Comparison of ENCODE assay signal across 1 cellular context in genomic region chr4:53582194-53582593, GRCh38.
TF ChIP-seq lines count a peak whose summit lies in the region.

No MANE protein-coding gene starts in this region.

TF ChIP-seq in HepG2, 621 proteins besides CTCF, POLR2A, EP300 and RAD21 (continued from another document and continues in another):
- TF ChIP-seq U2AF2 (IDR thresholded peaks at IDR 0.05; ENCODE audit: low read depth, low read length) = no peak
- TF ChIP-seq ZNF816 (CRISPR knock-in tag; IDR thresholded peaks at IDR 0.05; ENCODE audit: borderline replicate concordance) = no peak
- TF ChIP-seq ZNF350 (CRISPR knock-in tag; IDR thresholded peaks at IDR 0.05; ENCODE audit: borderline replicate concordance, low read depth) = no peak
- TF ChIP-seq HNF1A (IDR thresholded peaks at IDR 0.05; ENCODE audit: low read depth) = no peak
- peak; percentile 54; the same call in 1 of the 2 replicates for TF ChIP-seq HNF1A (CRISPR knock-in tag; IDR thresholded peaks at IDR 0.05; ENCODE audit: borderline replicate concordance)
- TF ChIP-seq, protein P1, sequence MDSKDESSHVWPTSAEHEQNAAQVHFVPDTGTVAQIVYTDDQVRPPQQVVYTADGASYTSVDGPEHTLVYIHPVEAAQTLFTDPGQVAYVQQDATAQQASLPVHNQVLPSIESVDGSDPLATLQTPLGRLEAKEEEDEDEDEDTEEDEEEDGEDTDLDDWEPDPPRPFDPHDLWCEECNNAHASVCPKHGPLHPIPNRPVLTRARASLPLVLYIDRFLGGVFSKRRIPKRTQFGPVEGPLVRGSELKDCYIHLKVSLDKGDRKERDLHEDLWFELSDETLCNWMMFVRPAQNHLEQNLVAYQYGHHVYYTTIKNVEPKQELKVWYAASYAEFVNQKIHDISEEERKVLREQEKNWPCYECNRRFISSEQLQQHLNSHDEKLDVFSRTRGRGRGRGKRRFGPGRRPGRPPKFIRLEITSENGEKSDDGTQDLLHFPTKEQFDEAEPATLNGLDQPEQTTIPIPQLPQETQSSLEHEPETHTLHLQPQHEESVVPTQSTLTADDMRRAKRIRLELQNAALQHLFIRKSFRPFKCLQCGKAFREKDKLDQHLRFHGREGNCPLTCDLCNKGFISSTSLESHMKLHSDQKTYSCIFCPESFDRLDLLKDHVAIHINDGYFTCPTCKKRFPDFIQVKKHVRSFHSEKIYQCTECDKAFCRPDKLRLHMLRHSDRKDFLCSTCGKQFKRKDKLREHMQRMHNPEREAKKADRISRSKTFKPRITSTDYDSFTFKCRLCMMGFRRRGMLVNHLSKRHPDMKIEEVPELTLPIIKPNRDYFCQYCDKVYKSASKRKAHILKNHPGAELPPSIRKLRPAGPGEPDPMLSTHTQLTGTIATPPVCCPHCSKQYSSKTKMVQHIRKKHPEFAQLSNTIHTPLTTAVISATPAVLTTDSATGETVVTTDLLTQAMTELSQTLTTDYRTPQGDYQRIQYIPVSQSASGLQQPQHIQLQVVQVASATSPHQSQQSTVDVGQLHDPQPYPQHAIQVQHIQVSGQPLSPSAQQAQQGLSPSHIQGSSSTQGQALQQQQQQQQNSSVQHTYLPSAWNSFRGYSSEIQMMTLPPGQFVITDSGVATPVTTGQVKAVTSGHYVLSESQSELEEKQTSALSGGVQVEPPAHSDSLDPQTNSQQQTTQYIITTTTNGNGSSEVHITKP (CRISPR knock-in tag; IDR thresholded peaks at IDR 0.05; ENCODE audit: low read depth) = no peak
- no peak for TF ChIP-seq ZNF17 (CRISPR knock-in tag; IDR thresholded peaks at IDR 0.05)
- no peak for TF ChIP-seq ZNF607 (CRISPR knock-in tag; IDR thresholded peaks at IDR 0.05; ENCODE audit: borderline replicate concordance)
- TF ChIP-seq NFE2L1 (CRISPR knock-in tag; IDR thresholded peaks at IDR 0.05; ENCODE audit: borderline replicate concordance) = no peak
- TF ChIP-seq ZEB1 (IDR thresholded peaks at IDR 0.05; ENCODE audit: insufficient replicate concordance, low read depth) = peak; percentile 95
- no peak for TF ChIP-seq ZNF629 (CRISPR knock-in tag; conservative IDR thresholded peaks at IDR 0.05)
- no peak for TF ChIP-seq MLLT10 (CRISPR knock-in tag; IDR thresholded peaks at IDR 0.05)
- TF ChIP-seq SOX5 (CRISPR knock-in tag; IDR thresholded peaks at IDR 0.05; ENCODE audit: borderline replicate concordance) = peak; percentile 96
- no peak for TF ChIP-seq ZNF292 (CRISPR knock-in tag; IDR thresholded peaks at IDR 0.05; ENCODE audit: borderline replicate concordance, low read depth)
- TF ChIP-seq ISX (CRISPR knock-in tag; conservative IDR thresholded peaks at IDR 0.05) = no peak
- TF ChIP-seq, protein P2, sequence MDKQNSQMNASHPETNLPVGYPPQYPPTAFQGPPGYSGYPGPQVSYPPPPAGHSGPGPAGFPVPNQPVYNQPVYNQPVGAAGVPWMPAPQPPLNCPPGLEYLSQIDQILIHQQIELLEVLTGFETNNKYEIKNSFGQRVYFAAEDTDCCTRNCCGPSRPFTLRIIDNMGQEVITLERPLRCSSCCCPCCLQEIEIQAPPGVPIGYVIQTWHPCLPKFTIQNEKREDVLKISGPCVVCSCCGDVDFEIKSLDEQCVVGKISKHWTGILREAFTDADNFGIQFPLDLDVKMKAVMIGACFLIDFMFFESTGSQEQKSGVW (CRISPR knock-in tag; IDR thresholded peaks at IDR 0.05; ENCODE audit: borderline replicate concordance) = no peak
- no peak for TF ChIP-seq SP1 (IDR thresholded peaks at IDR 0.05)
- no peak for TF ChIP-seq SP1 (CRISPR knock-in tag; IDR thresholded peaks at IDR 0.05)
- no peak for TF ChIP-seq RFX1 (IDR thresholded peaks at IDR 0.05)
- no peak for TF ChIP-seq ZNF10 (CRISPR knock-in tag; IDR thresholded peaks at IDR 0.05; ENCODE audit: borderline replicate concordance, low read depth)
- no peak for TF ChIP-seq FOSL1 (CRISPR knock-in tag; IDR thresholded peaks at IDR 0.05; ENCODE audit: borderline replicate concordance)
- no peak for TF ChIP-seq KLF11 (CRISPR knock-in tag; IDR thresholded peaks at IDR 0.05)
- TF ChIP-seq ZNF777 (CRISPR knock-in tag; IDR thresholded peaks at IDR 0.05) = no peak
- no peak for TF ChIP-seq ZNF142 (CRISPR knock-in tag; IDR thresholded peaks at IDR 0.05)
- TF ChIP-seq ZNF547 (CRISPR knock-in tag; IDR thresholded peaks at IDR 0.05) = no peak
- TF ChIP-seq ZKSCAN8 (CRISPR knock-in tag; IDR thresholded peaks at IDR 0.05; ENCODE audit: borderline replicate concordance) = peak; percentile 61; the same call in 1 of the 2 replicates
- no peak for TF ChIP-seq ZNF33B (CRISPR knock-in tag; IDR thresholded peaks at IDR 0.05)
- no peak for TF ChIP-seq STAG1 (CRISPR knock-in tag; IDR thresholded peaks at IDR 0.05)
- no peak for TF ChIP-seq ZBTB40 (IDR thresholded peaks at IDR 0.05)
- TF ChIP-seq ZBTB40 (CRISPR knock-in tag; IDR thresholded peaks at IDR 0.05) = no peak; the same call in 1 of the 2 replicates
- TF ChIP-seq FOXC1 (CRISPR knock-in tag; IDR thresholded peaks at IDR 0.05; ENCODE audit: borderline replicate concordance) = no peak
- TF ChIP-seq CREB3 (CRISPR knock-in tag; IDR thresholded peaks at IDR 0.05) = no peak
- TF ChIP-seq KLF6 (CRISPR knock-in tag; IDR thresholded peaks at IDR 0.05) = no peak
- TF ChIP-seq GTF3A (CRISPR knock-in tag; conservative IDR thresholded peaks at IDR 0.05) = no peak
- no peak for TF ChIP-seq ZNF747 (CRISPR knock-in tag; IDR thresholded peaks at IDR 0.05; ENCODE audit: borderline replicate concordance)
- no peak for TF ChIP-seq AGO1 (IDR thresholded peaks at IDR 0.05; ENCODE audit: low read depth, low read length, poor library complexity, severe bottlenecking)
